ENCODE assay signal across 2 cellular contexts in genomic region chr4:94536049-94536448, GRCh38.
TF ChIP-seq lines count a peak whose summit lies in the region.

No MANE protein-coding gene starts in this region.

TF ChIP-seq in SK-N-SH treated with all-trans-retinoic acid at 6 μM for 48 hours, 23 proteins besides CTCF, POLR2A, EP300 and RAD21 (continued from another document):
- TF ChIP-seq TSHZ2 (CRISPR knock-in tag; IDR thresholded peaks at IDR 0.05) (no peak), POU6F1 (CRISPR knock-in tag; IDR thresholded peaks at IDR 0.05; ENCODE audit: borderline replicate concordance, low read depth) (no peak), ZFP3 (CRISPR knock-in tag; IDR thresholded peaks at IDR 0.05) (no peak), TCF4 (CRISPR knock-in tag; IDR thresholded peaks at IDR 0.05; ENCODE audit: borderline replicate concordance) (no peak), CSRNP3 (CRISPR knock-in tag; IDR thresholded peaks at IDR 0.05) (no peak)

TF ChIP-seq in SK-N-SH, 30 proteins besides CTCF, POLR2A, EP300 and RAD21 (continued from another document):
- TF ChIP-seq REST (IDR thresholded peaks at IDR 0.05; ENCODE audit: low read depth, low read length) (no peak), MAX (IDR thresholded peaks at IDR 0.05; ENCODE audit: low read depth) (no peak), IRF3 (IDR thresholded peaks at IDR 0.05; ENCODE audit: low read depth, low read length) (no peak), RFX5 (IDR thresholded peaks at IDR 0.05; ENCODE audit: low read length) (no peak), RXRA (IDR thresholded peaks at IDR 0.05; ENCODE audit: borderline replicate concordance, low read depth) (no peak), FOXJ3 (CRISPR knock-in tag; IDR thresholded peaks at IDR 0.05) (no peak), SMC3 (IDR thresholded peaks at IDR 0.05; ENCODE audit: low read depth, low read length) (no peak), MEF2A (IDR thresholded peaks at IDR 0.05; ENCODE audit: borderline replicate concordance, low read depth) (no peak)
